In genomic region chr9:126700903-126701819, GRCh38 we compare ENCODE assay signal across 28 cellular contexts.
DNase-seq lines count a peak whose midpoint lies in the region; TF ChIP-seq lines count a peak whose summit lies in the region.
"Had no signal": no experiment of that assay in that cellular context is flagged by ENCODE, and none has a peak within 500 bp of the region (broad histone marks: within the 10 kb centered on the region; RNA-seq: fewer than 3 reads in every experiment).

No MANE protein-coding gene starts in this region.

- DNase-seq in cardiac septum (ENCODE audit: low spot score): peak; percentile 44
- no peak for DNase-seq in left ventricle myocardium inferior
- peak; percentile 66 for DNase-seq in chondrocyte (ENCODE audit: low spot score)
- peak; percentile 9 for DNase-seq in neural progenitor cell (ENCODE audit: low spot score)
- DNase-seq in OCI-M2 (lab: John Stamatoyannopoulos, UW; ENCODE audit: unreplicated experiment): no peak
- no peak for DNase-seq in BE2C
- no peak for DNase-seq in NCI-H2107 (lab: John Stamatoyannopoulos, UW)
- DNase-seq: activated CD4-positive, alpha-beta T cell treated with anti-CD3 and anti-CD28 coated beads for 48 hours; activated naive CD4-positive, alpha-beta T cell treated with Interleukin-2 at 50 U/mL for 16 hours; activated T-cell treated with anti-CD3 and anti-CD28 coated beads, Interleukin-2, amount 50 U/mL, for 48 hours; amygdala; colonic mucosa; DMS79; foreskin keratinocyte; GF-D8; IMR-90; NCI-H1092 treated with DMSO at 0.1 percent for 48 hours; NCI-H2029; NCI-H345; NCI-H82 had no signal

- H3K9me3 ChIP-seq in left ventricle myocardium inferior (replicated peaks) (no peaks in the 10 kb centered on the region), neural progenitor cell (ENCODE audit: low read depth) (no peaks in the 10 kb centered on the region), BE2C (no peaks in the 10 kb centered on the region)
- H3K9me3 ChIP-seq: BLaER1, colonic mucosa, esophagus muscularis mucosa, heart left ventricle, neutrophil had no signal

- H3K27ac Mint-ChIP-seq in chondrocyte (ENCODE audit: unreplicated experiment): no peak overlapping the region
- peak overlapping the region; percentile 44 for H3K27ac Mint-ChIP-seq in neural progenitor cell
- H3K27ac Mint-ChIP-seq: memory B cell; stimulated activated naive CD8-positive, alpha-beta T cell treated with anti-CD3 and anti-CD28 coated beads, Interleukin-15, Interleukin-2, amounts not matched to agents 100 ng/mL and 50 ng/mL, for 24 hours; T-helper 1 cell treated with Interleukin-12 subunit alpha and Interleukin-12 subunit beta and Interleukin-4 antibody, amounts not matched to agents 30 μg/mL and 1 μg/mL, for 36 hours had no signal

- intact Hi-C loops in cardiac septum (cut with DNase I) (no loop called here), left ventricle myocardium inferior (cut with micrococcal nuclease) (no loop called here)

- no peak overlapping the region for H3K27ac ChIP-seq in left ventricle myocardium inferior (replicated peaks)
- no peak overlapping the region for H3K27ac ChIP-seq in neural progenitor cell
- H3K27ac ChIP-seq: BLaER1, colonic mucosa, esophagus muscularis mucosa, foreskin keratinocyte, heart left ventricle, neutrophil, RWPE1 had no signal

- no peak overlapping the region for H3K4me3 Mint-ChIP-seq in chondrocyte (ENCODE audit: unreplicated experiment)
- H3K4me3 Mint-ChIP-seq in neural progenitor cell: peak overlapping the region; percentile 34
- H3K4me3 Mint-ChIP-seq: memory B cell; stimulated activated naive CD8-positive, alpha-beta T cell treated with anti-CD3 and anti-CD28 coated beads, Interleukin-15, Interleukin-2, amounts not matched to agents 100 ng/mL and 50 ng/mL, for 24 hours; T-helper 1 cell treated with Interleukin-12 subunit alpha and Interleukin-12 subunit beta and Interleukin-4 antibody, amounts not matched to agents 30 μg/mL and 1 μg/mL, for 36 hours had no signal

- no peak overlapping the region for H3K9ac ChIP-seq in neural progenitor cell
- H3K9ac ChIP-seq: BLaER1 had no signal

- H3K4me1 ChIP-seq in left ventricle myocardium inferior: peaks cover 19% of the 10 kb centered on the region
- peaks cover 10% of the 10 kb centered on the region for H3K4me1 ChIP-seq in neural progenitor cell
- peaks cover 9% of the 10 kb centered on the region for H3K4me1 ChIP-seq in BE2C
- H3K4me1 ChIP-seq: colonic mucosa had no signal

- H3K27me3 Mint-ChIP-seq in chondrocyte (ENCODE audit: low read depth): peaks cover 22% of the 10 kb centered on the region
- H3K27me3 Mint-ChIP-seq in neural progenitor cell (ENCODE audit: insufficient read depth, low read depth): peaks cover 29% of the 10 kb centered on the region

- TF ChIP-seq CTCF in left ventricle myocardium inferior (IDR thresholded peaks at IDR 0.05; ENCODE audit: borderline replicate concordance) (no peak), chondrocyte (IDR thresholded peaks at IDR 0.05) (no peak), neural progenitor cell (IDR thresholded peaks at IDR 0.05) (no peak), BE2C (IDR thresholded peaks at IDR 0.05; ENCODE audit: low read depth, low read length) (no peak)

- H3F3A ChIP-seq in neural progenitor cell (ENCODE audit: low read depth): peaks cover 1% of the 10 kb centered on the region

- no peak overlapping the region for H3K4me3 ChIP-seq in left ventricle myocardium inferior
- H3K4me3 ChIP-seq in neural progenitor cell: no peak overlapping the region
- H3K4me3 ChIP-seq in BE2C (ENCODE audit: low read depth, low read length): no peak overlapping the region
- H3K4me3 ChIP-seq: BLaER1, colonic mucosa, esophagus muscularis mucosa, heart left ventricle had no signal

- no peak overlapping the region for H3K4me2 ChIP-seq in neural progenitor cell
- H3K4me2 ChIP-seq: BLaER1 had no signal

- H3K9me3 Mint-ChIP-seq in chondrocyte (ENCODE audit: low read depth) (no peaks in the 10 kb centered on the region), neural progenitor cell (no peaks in the 10 kb centered on the region)
- H3K9me3 Mint-ChIP-seq: memory B cell; stimulated activated naive CD8-positive, alpha-beta T cell treated with anti-CD3 and anti-CD28 coated beads, Interleukin-15, Interleukin-2, amounts not matched to agents 100 ng/mL and 50 ng/mL, for 24 hours; T-helper 1 cell treated with Interleukin-12 subunit alpha and Interleukin-12 subunit beta and Interleukin-4 antibody, amounts not matched to agents 30 μg/mL and 1 μg/mL, for 36 hours had no signal

- no peaks in the 10 kb centered on the region for H3K79me2 ChIP-seq in neural progenitor cell (ENCODE audit: low read depth)

- H3K27me3 ChIP-seq in left ventricle myocardium inferior (ENCODE audit: low read depth) (peaks cover 71% of the 10 kb centered on the region), neural progenitor cell (peaks cover 65% of the 10 kb centered on the region), BE2C (no peaks in the 10 kb centered on the region; the same call in 1 of the 2 replicates)
- H3K27me3 ChIP-seq: BLaER1 had no signal

- no peaks in the 10 kb centered on the region for H3K36me3 Mint-ChIP-seq in chondrocyte (ENCODE audit: low read depth)
- no peaks in the 10 kb centered on the region for H3K36me3 Mint-ChIP-seq in neural progenitor cell
- H3K36me3 Mint-ChIP-seq: memory B cell had no signal

- H3K4me1 Mint-ChIP-seq in chondrocyte (ENCODE audit: low read depth) (peaks cover 13% of the 10 kb centered on the region), neural progenitor cell (peaks cover 45% of the 10 kb centered on the region)

- H2AFZ ChIP-seq in neural progenitor cell (replicated peaks): no peak overlapping the region

- H3K36me3 ChIP-seq in left ventricle myocardium inferior: no peaks in the 10 kb centered on the region
- H3K36me3 ChIP-seq in neural progenitor cell: no peaks in the 10 kb centered on the region
- no peaks in the 10 kb centered on the region for H3K36me3 ChIP-seq in BE2C
- H3K36me3 ChIP-seq: BLaER1, colonic mucosa, esophagus muscularis mucosa, heart left ventricle, neutrophil had no signal

- no peaks in the 10 kb centered on the region for H4K20me1 ChIP-seq in neural progenitor cell (ENCODE audit: low read depth)
- H4K20me1 ChIP-seq: BLaER1 had no signal

Comparison
In these comparisons a context has a peak if more than half of its experiments do, and no peak if none do; other contexts are left out.
1. DNase-seq: peak in cardiac septum (single experiment), chondrocyte (single experiment) and neural progenitor cell (single experiment); none in left ventricle myocardium inferior (single experiment), OCI-M2 (single experiment), BE2C (single experiment) and NCI-H2107 (single experiment).